Comparison of ENCODE assay signal across 9 cellular contexts in the genomic region with DNA sequence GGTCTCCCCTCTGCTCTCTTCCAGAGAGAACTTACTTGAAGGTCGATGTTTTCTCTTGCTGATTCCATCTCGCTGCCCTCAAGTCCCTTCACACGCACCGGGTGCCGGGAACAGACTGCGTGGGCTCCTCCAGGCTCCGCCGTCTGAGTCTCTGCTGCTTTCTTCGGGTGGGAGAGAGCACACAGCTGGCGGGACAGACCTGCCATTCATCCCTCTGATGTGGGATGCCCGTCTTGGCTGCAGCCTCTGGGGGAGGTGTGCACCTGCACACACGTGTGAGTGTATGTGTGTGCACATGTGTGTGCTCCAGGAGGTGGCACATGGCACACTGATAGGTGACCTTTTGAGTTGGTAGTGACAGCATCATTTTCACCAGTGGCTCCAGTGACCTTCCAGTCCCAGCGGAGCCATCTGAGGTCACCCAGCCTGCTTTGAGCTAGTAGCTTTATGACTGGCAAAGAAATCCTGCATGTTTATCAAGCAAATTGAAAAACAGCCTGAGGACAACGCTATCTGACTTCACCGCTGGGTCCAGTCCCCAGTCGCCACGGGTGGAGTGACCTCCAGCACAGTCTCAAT. TPM values are rescaled to one million over a fixed set of nuclear protein-coding genes. Genes with fewer than 3 reads are reported as not detected.
A peak's percentile ranks its signal among the peaks of the same experiment; 100 is the strongest.
DNase-seq lines count a peak whose midpoint lies in the region; ATAC-seq and TF ChIP-seq lines count a peak whose summit lies in the region.
"Had no signal": no experiment of that assay in that cellular context is flagged by ENCODE, and none has a peak within 500 bp of the region (broad histone marks: within the 10 kb centered on the region; RNA-seq: fewer than 3 reads in every experiment).

A gene with protein sequence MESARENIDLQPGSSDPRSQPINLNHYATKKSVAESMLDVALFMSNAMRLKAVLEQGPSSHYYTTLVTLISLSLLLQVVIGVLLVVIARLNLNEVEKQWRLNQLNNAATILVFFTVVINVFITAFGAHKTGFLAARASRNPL (minus strand): TSS at position 153 of the 579 bp plus-strand sequence. CDS start 85 bp downstream, at position 68.

- ATAC-seq in naive thymus-derived CD4-positive, alpha-beta T cell: peak; percentile 28
- ATAC-seq in HG03139 (IDR thresholded peaks at IDR 0.05; ENCODE audit: unreplicated experiment): no peak

- H3K36me3 ChIP-seq in effector memory CD4-positive, alpha-beta T cell (ENCODE audit: control insufficient read depth, insufficient read depth, low read length): no peaks in the 10 kb centered on the region
- H3K36me3 ChIP-seq in naive thymus-derived CD4-positive, alpha-beta T cell (ENCODE audit: control insufficient read depth in 2 of 3, insufficient read depth in 3 of 3, low read length in 3 of 3): no peaks in the 10 kb centered on the region
- H3K36me3 ChIP-seq in vagina: no peaks in the 10 kb centered on the region

- peak within 1 kb of the TSS; percentile 28 for H3K4me3 ChIP-seq in effector memory CD4-positive, alpha-beta T cell (ENCODE audit: insufficient read depth, low read depth, low read length, poor library complexity, severe bottlenecking)
- H3K4me3 ChIP-seq in naive thymus-derived CD4-positive, alpha-beta T cell (ENCODE audit: low read length): peak within 1 kb of the TSS; percentile 35
- H3K4me3 ChIP-seq in vagina: peak within 1 kb of the TSS; percentile 34 to 36

- H3K4me1 Mint-ChIP-seq in naive thymus-derived CD4-positive, alpha-beta T cell: peaks cover 35 to 64% (median 60%) of the 10 kb centered on the region in 7 donors

- peaks cover 0 to 2% (median 0%) of the 10 kb centered on the region in 5 donors for H3K27me3 Mint-ChIP-seq in naive thymus-derived CD4-positive, alpha-beta T cell

- CTCF ChIA-PET in naive thymus-derived CD4-positive, alpha-beta T cell (lab: Charles Lee): interaction anchor here (0.6 to 2.2 kb wide), 3 partner anchors 87 to 126 kb away, joined by 5 to 9 read pairs (median 6); no protein-coding TSS in a partner anchor

- POLR2A ChIA-PET in naive thymus-derived CD4-positive, alpha-beta T cell (lab: Charles Lee): interaction anchor here (0.6 to 1.8 kb wide), 3 partner anchors 22 to 98 kb away, joined by 3 to 5 read pairs (median 5); a partner anchor contains a TSS

- H3K4me3 Mint-ChIP-seq in naive thymus-derived CD4-positive, alpha-beta T cell: peak within 1 kb of the TSS; percentile 54 to 93 (median 82)

- DNase-seq in stimulated activated CD4-positive, alpha-beta T cell treated with anti-CD3 and anti-CD28 coated beads, Interleukin-1b, Interleukin-23, amount 100 ng/mL, for 48 hours: peak; percentile 24
- no peak for DNase-seq in stimulated activated CD4-positive, alpha-beta T cell treated with anti-CD3 and anti-CD28 coated beads, Interleukin-4, amount 100 ng/mL, for 4 hours
- DNase-seq in effector memory CD4-positive, alpha-beta T cell: no peak
- peak in 2 of 9 donors; percentile 24 to 32 for DNase-seq in naive thymus-derived CD4-positive, alpha-beta T cell
- DNase-seq in vagina (ENCODE audit: extremely low spot score in 2 of 2) (no peak), SKM-1 treated with dmso at 0.1 percent for 144 hours (lab: John Stamatoyannopoulos, UW; ENCODE audit: unreplicated experiment) (no peak), cerebellum (ENCODE audit: low spot score) (no peak)
- DNase-seq: NCI-H146 had no signal

- intact Hi-C loops in naive thymus-derived CD4-positive, alpha-beta T cell (cut with micrococcal nuclease): loop anchor here (1.0 to 2.0 kb wide), 2 partner anchors 9 to 21 kb away; no protein-coding TSS in a partner anchor
- intact Hi-C loops in vagina (cut with DNase I): loop anchor here (5.0 kb wide), 1 partner anchor 199 kb away; no protein-coding TSS in a partner anchor

- no peak for TF ChIP-seq POLR2A in vagina (IDR thresholded peaks at IDR 0.05)

- H3K4me1 ChIP-seq in effector memory CD4-positive, alpha-beta T cell (ENCODE audit: control insufficient read depth, insufficient read depth, low read length, poor library complexity, severe bottlenecking): peaks cover 9% of the 10 kb centered on the region
- peaks cover 20 to 26% of the 10 kb centered on the region in 2 donors for H3K4me1 ChIP-seq in naive thymus-derived CD4-positive, alpha-beta T cell (ENCODE audit: control insufficient read depth in 2 of 2, insufficient read depth in 2 of 2, low read length in 2 of 2)
- peaks cover 20% of the 10 kb centered on the region for H3K4me1 ChIP-seq in vagina

- H3K36me3 Mint-ChIP-seq in naive thymus-derived CD4-positive, alpha-beta T cell: no peaks in the 10 kb centered on the region

- H3K27me3 ChIP-seq in effector memory CD4-positive, alpha-beta T cell (replicated peaks; ENCODE audit: control insufficient read depth, insufficient read depth, low read length, poor library complexity, severe bottlenecking): no peaks in the 10 kb centered on the region
- H3K27me3 ChIP-seq in naive thymus-derived CD4-positive, alpha-beta T cell (ENCODE audit: control insufficient read depth in 2 of 2, insufficient read depth in 2 of 2, low read length in 2 of 2): no peaks in the 10 kb centered on the region
- no peaks in the 10 kb centered on the region for H3K27me3 ChIP-seq in vagina

- peak within 1 kb of the TSS; percentile 30 for H3K27ac ChIP-seq in effector memory CD4-positive, alpha-beta T cell (ENCODE audit: insufficient read depth, low read length, poor library complexity, severe bottlenecking)
- peak within 1 kb of the TSS; percentile 49 for H3K27ac ChIP-seq in naive thymus-derived CD4-positive, alpha-beta T cell (ENCODE audit: low read depth, low read length)
- peak within 1 kb of the TSS; percentile 56 for H3K27ac ChIP-seq in vagina

- no peak for TF ChIP-seq CTCF in vagina (IDR thresholded peaks at IDR 0.05)

- H3K9me3 ChIP-seq in effector memory CD4-positive, alpha-beta T cell (ENCODE audit: control insufficient read depth, low read length): no peaks in the 10 kb centered on the region
- H3K9me3 ChIP-seq in naive thymus-derived CD4-positive, alpha-beta T cell (ENCODE audit: control insufficient read depth in 2 of 3, low read length in 3 of 3): no peaks in the 10 kb centered on the region
- no peaks in the 10 kb centered on the region for H3K9me3 ChIP-seq in vagina

- H3K9me3 Mint-ChIP-seq in naive thymus-derived CD4-positive, alpha-beta T cell: no peaks in the 10 kb centered on the region

- peak within 1 kb of the TSS; percentile 16 to 85 (median 74) for H3K27ac Mint-ChIP-seq in naive thymus-derived CD4-positive, alpha-beta T cell

RNA-seq across cellular contexts. Expression of the gene that starts here (rescaled TPM):
- total RNA-seq in naive thymus-derived CD4-positive, alpha-beta T cell: 10 to 100 TPM in 1 of 5 experiments, 1 to 10 TPM in 3, under 1 TPM in 1; 0.84 to 11.2 (median 2.1) TPM
- polyA plus RNA-seq in naive thymus-derived CD4-positive, alpha-beta T cell: 10 to 100 TPM in 1 of 2 donors, 1 to 10 TPM in 1; 8.8 to 10.0 TPM
- total RNA-seq in vagina: 23.8 TPM
- total RNA-seq in cerebellum: 0.82 TPM
